ENCODE assay signal across 22 cellular contexts in genomic region chr1:37631039-37631428, GRCh38.
"Had no signal": no experiment of that assay in that cellular context is flagged by ENCODE, and none has a peak within 500 bp of the region (broad histone marks: within the 10 kb centered on the region; RNA-seq: fewer than 3 reads in every experiment).

No MANE protein-coding gene starts in this region.

- FAIRE-seq: endothelial cell of umbilical vein, frontal cortex had no signal

- H3K4me3 Mint-ChIP-seq: activated CD8-positive, alpha-beta T cell treated with anti-CD3 and anti-CD28 coated beads, Interleukin-2, amount 10 ng/mL, durations not matched to agents 7 days and 5 days; activated naive CD4-positive, alpha-beta T cell treated with anti-CD3 and anti-CD28 coated beads, Interleukin-2, amount 50 U/mL, for 24 hours; activated T-helper 1 cell treated with anti-CD3 and anti-CD28 coated beads, Interleukin-12 subunit alpha, Interleukin-12 subunit beta, Interleukin-2, Interleukin-4 antibody, amounts not matched to agents 30 ng/mL and 10 ng/mL and 1 ng/mL, durations not matched to agents 14 hours and 24 hours and 36 hours; effector memory CD8-positive, alpha-beta T cell; immature natural killer cell; naive thymus-derived CD4-positive, alpha-beta T cell; stimulated activated naive CD8-positive, alpha-beta T cell treated with anti-CD3 and anti-CD28 coated beads, Interleukin-15, Interleukin-2, amounts not matched to agents 100 ng/mL and 50 ng/mL, for 24 hours; T-helper 2 cell treated with Interferon-gamma antibody and Interleukin-4, amounts not matched to agents 5 μg/mL and 100 μg/mL, for 36 hours had no signal

- H3K9me3 Mint-ChIP-seq: activated naive CD4-positive, alpha-beta T cell treated with anti-CD3 and anti-CD28 coated beads, Interleukin-2, amount 50 U/mL, for 24 hours; activated T-helper 1 cell treated with anti-CD3 and anti-CD28 coated beads, Interleukin-12 subunit alpha, Interleukin-12 subunit beta, Interleukin-2, Interleukin-4 antibody, amounts not matched to agents 30 ng/mL and 10 ng/mL and 1 ng/mL, durations not matched to agents 14 hours and 24 hours and 36 hours; effector memory CD8-positive, alpha-beta T cell; immature natural killer cell; naive thymus-derived CD4-positive, alpha-beta T cell; stimulated activated naive CD8-positive, alpha-beta T cell treated with anti-CD3 and anti-CD28 coated beads, Interleukin-15, Interleukin-2, amounts not matched to agents 100 ng/mL and 50 ng/mL, for 24 hours; T-helper 2 cell treated with Interferon-gamma antibody and Interleukin-4, amounts not matched to agents 5 μg/mL and 100 μg/mL, for 36 hours had no signal

- H3K27ac Mint-ChIP-seq: activated CD8-positive, alpha-beta T cell treated with anti-CD3 and anti-CD28 coated beads, Interleukin-2, amount 10 ng/mL, durations not matched to agents 7 days and 5 days; activated naive CD4-positive, alpha-beta T cell treated with anti-CD3 and anti-CD28 coated beads, Interleukin-2, amount 50 U/mL, for 24 hours; activated T-helper 1 cell treated with anti-CD3 and anti-CD28 coated beads, Interleukin-12 subunit alpha, Interleukin-12 subunit beta, Interleukin-2, Interleukin-4 antibody, amounts not matched to agents 30 ng/mL and 10 ng/mL and 1 ng/mL, durations not matched to agents 14 hours and 24 hours and 36 hours; effector memory CD8-positive, alpha-beta T cell; immature natural killer cell; naive thymus-derived CD4-positive, alpha-beta T cell; stimulated activated naive CD8-positive, alpha-beta T cell treated with anti-CD3 and anti-CD28 coated beads, Interleukin-15, Interleukin-2, amounts not matched to agents 100 ng/mL and 50 ng/mL, for 24 hours; T-helper 2 cell treated with Interferon-gamma antibody and Interleukin-4, amounts not matched to agents 5 μg/mL and 100 μg/mL, for 36 hours had no signal

- ATAC-seq: activated CD8-positive, alpha-beta T cell treated with anti-CD3 and anti-CD28 coated beads, Interleukin-2, amount 10 ng/mL, durations not matched to agents 7 days and 5 days; effector memory CD8-positive, alpha-beta T cell; esophagus mucosa; left lung; naive thymus-derived CD4-positive, alpha-beta T cell; right cardiac atrium had no signal

- DNase-seq: activated CD4-positive, alpha-beta T cell treated with anti-CD3 and anti-CD28 coated beads for 1 hour; activated CD4-positive, alpha-beta T cell treated with anti-CD3 and anti-CD28 coated beads, Interleukin-2, amount 50 U/mL, for 1 hour; activated CD8-positive, alpha-beta T cell treated with anti-CD3 and anti-CD28 coated beads, Interleukin-2, amount 10 ng/mL, durations not matched to agents 7 days and 5 days; activated gamma-delta T cell treated with Interleukin-2 at 50 U/mL for 16 hours; anterior cingulate cortex; effector memory CD8-positive, alpha-beta T cell; glutamatergic neuron; immature natural killer cell; naive thymus-derived CD4-positive, alpha-beta T cell; right cardiac atrium; stimulated activated CD4-positive, alpha-beta T cell treated with anti-CD3 and anti-CD28 coated beads, Interleukin-12 subunit alpha, Interleukin-12 subunit beta, amount 100 ng/mL, for 4 hours; stimulated activated CD4-positive, alpha-beta T cell treated with anti-CD3 and anti-CD28 coated beads, Interleukin-4, amount 100 ng/mL, for 4 hours; tibial artery had no signal

- H3K36me3 Mint-ChIP-seq: activated naive CD4-positive, alpha-beta T cell treated with anti-CD3 and anti-CD28 coated beads, Interleukin-2, amount 50 U/mL, for 24 hours; brain; immature natural killer cell had no signal
